Comparison of ENCODE assay signal across 21 cellular contexts in genomic region chr9:21825637-21826036, GRCh38.
"Had no signal": no experiment of that assay in that cellular context is flagged by ENCODE, and none has a peak within 500 bp of the region (broad histone marks: within the 10 kb centered on the region; RNA-seq: fewer than 3 reads in every experiment).

No MANE protein-coding gene starts in this region.

- FAIRE-seq: islet of Langerhans had no signal

- H3K27me3 Mint-ChIP-seq: activated naive CD8-positive, alpha-beta T cell treated with anti-CD3 and anti-CD28 coated beads, Interleukin-2, amount 50 U/mL, for 24 hours; memory B cell; type B pancreatic cell had no signal

- H3K27ac Mint-ChIP-seq: activated CD8-positive, alpha-beta T cell treated with anti-CD3 and anti-CD28 coated beads, Interleukin-2, amount 10 ng/mL, durations not matched to agents 7 days and 5 days; activated naive CD8-positive, alpha-beta T cell treated with anti-CD3 and anti-CD28 coated beads, Interleukin-2, amount 50 U/mL, for 24 hours; activated T-helper 1 cell treated with anti-CD3 and anti-CD28 coated beads, Interleukin-12 subunit alpha, Interleukin-12 subunit beta, Interleukin-2, Interleukin-4 antibody, amounts not matched to agents 30 ng/mL and 10 ng/mL and 1 ng/mL, durations not matched to agents 14 hours and 24 hours and 36 hours; memory B cell; nephron; type B pancreatic cell had no signal

- H3K9me3 Mint-ChIP-seq: activated naive CD8-positive, alpha-beta T cell treated with anti-CD3 and anti-CD28 coated beads, Interleukin-2, amount 50 U/mL, for 24 hours; memory B cell had no signal

- ATAC-seq: activated CD8-positive, alpha-beta T cell treated with anti-CD3 and anti-CD28 coated beads, Interleukin-2, amount 10 ng/mL, durations not matched to agents 7 days and 5 days; activated naive CD8-positive, alpha-beta T cell treated with anti-CD3 and anti-CD28 coated beads, Interleukin-2, amount 50 U/mL, for 24 hours; gastroesophageal sphincter; heart left ventricle; left cardiac atrium; psoas muscle had no signal

- H3K4me1 Mint-ChIP-seq: nephron had no signal

- DNase-seq: activated CD4-positive, alpha-beta T cell treated with anti-CD3 and anti-CD28 coated beads for 1 hour; activated CD4-positive, alpha-beta T cell treated with anti-CD3 and anti-CD28 coated beads, Interleukin-2, amount 50 U/mL, for 1 hour; activated CD8-positive, alpha-beta T cell treated with anti-CD3 and anti-CD28 coated beads, Interleukin-2, amount 10 ng/mL, durations not matched to agents 7 days and 5 days; activated gamma-delta T cell; activated naive CD4-positive, alpha-beta T cell treated with anti-CD3 and anti-CD28 coated beads, Interleukin-2, amount 50 U/mL, for 16 hours; activated naive CD8-positive, alpha-beta T cell treated with anti-CD3 and anti-CD28 coated beads, Interleukin-2, amount 50 U/mL, for 24 hours; cerebellar nuclear complex; heart left ventricle; left cardiac atrium; ovary; psoas muscle; spleen; stimulated activated CD4-positive, alpha-beta T cell treated with anti-CD3 and anti-CD28 coated beads, Interleukin-4, amount 100 ng/mL, for 1 hour; stimulated activated naive CD4-positive, alpha-beta T cell; WERI-Rb-1 had no signal

- H3K4me3 Mint-ChIP-seq: activated CD8-positive, alpha-beta T cell treated with anti-CD3 and anti-CD28 coated beads, Interleukin-2, amount 10 ng/mL, durations not matched to agents 7 days and 5 days; activated naive CD8-positive, alpha-beta T cell treated with anti-CD3 and anti-CD28 coated beads, Interleukin-2, amount 50 U/mL, for 24 hours; activated T-helper 1 cell treated with anti-CD3 and anti-CD28 coated beads, Interleukin-12 subunit alpha, Interleukin-12 subunit beta, Interleukin-2, Interleukin-4 antibody, amounts not matched to agents 30 ng/mL and 10 ng/mL and 1 ng/mL, durations not matched to agents 14 hours and 24 hours and 36 hours; memory B cell; nephron; type B pancreatic cell had no signal
